Comparison of ENCODE assay signal across 33 cellular contexts in genomic region chr14:49702725-49703124, GRCh38.
"Had no signal": no experiment of that assay in that cellular context is flagged by ENCODE, and none has a peak within 500 bp of the region (broad histone marks: within the 10 kb centered on the region; RNA-seq: fewer than 3 reads in every experiment).

No MANE protein-coding gene starts in this region.

- H3K27me3 Mint-ChIP-seq: activated CD4-positive, alpha-beta T cell treated with anti-CD3 and anti-CD28 coated beads, Interleukin-2, amount 10 ng/mL, durations not matched to agents 24 days and 14 days had no signal

- H3K9me3 Mint-ChIP-seq: activated CD4-positive, alpha-beta T cell treated with anti-CD3 and anti-CD28 coated beads, Interleukin-2, amount 10 ng/mL, durations not matched to agents 24 days and 14 days; activated naive CD4-positive, alpha-beta T cell treated with anti-CD3 and anti-CD28 coated beads for 36 hours; activated T-cell treated with anti-CD3 and anti-CD28 coated beads, Interleukin-2, amount 50 U/mL, for 4 hours; activated T-helper 1 cell treated with anti-CD3 and anti-CD28 coated beads, Interleukin-12 subunit alpha, Interleukin-12 subunit beta, Interleukin-2, Interleukin-4 antibody, amounts not matched to agents 30 ng/mL and 10 ng/mL and 1 ng/mL, durations not matched to agents 14 hours and 24 hours and 36 hours had no signal

- H3K36me3 ChIP-seq: breast epithelium, WERI-Rb-1 had no signal

- H3K27ac Mint-ChIP-seq: activated CD4-positive, alpha-beta T cell treated with anti-CD3 and anti-CD28 coated beads, Interleukin-2, amount 10 ng/mL, durations not matched to agents 24 days and 14 days; activated naive CD4-positive, alpha-beta T cell treated with anti-CD3 and anti-CD28 coated beads for 36 hours; activated naive CD4-positive, alpha-beta T cell treated with anti-CD3 and anti-CD28 coated beads, Interleukin-2, amount 50 U/mL, for 72 hours; activated T-helper 1 cell treated with anti-CD3 and anti-CD28 coated beads, Interleukin-12 subunit alpha, Interleukin-12 subunit beta, Interleukin-2, Interleukin-4 antibody, amounts not matched to agents 30 ng/mL and 10 ng/mL and 1 ng/mL, durations not matched to agents 14 hours and 24 hours and 36 hours had no signal

- H3K4me3 Mint-ChIP-seq: activated CD4-positive, alpha-beta T cell treated with anti-CD3 and anti-CD28 coated beads, Interleukin-2, amount 10 ng/mL, durations not matched to agents 24 days and 14 days; activated naive CD4-positive, alpha-beta T cell treated with anti-CD3 and anti-CD28 coated beads for 36 hours; activated T-cell treated with anti-CD3 and anti-CD28 coated beads, Interleukin-2, amount 50 U/mL, for 4 hours; activated T-helper 1 cell treated with anti-CD3 and anti-CD28 coated beads, Interleukin-12 subunit alpha, Interleukin-12 subunit beta, Interleukin-2, Interleukin-4 antibody, amounts not matched to agents 30 ng/mL and 10 ng/mL and 1 ng/mL, durations not matched to agents 14 hours and 24 hours and 36 hours had no signal

- H3K4me3 ChIP-seq: adrenal gland, body of pancreas, breast epithelium, K562 had no signal

- H3K27ac ChIP-seq: adrenal gland, body of pancreas, breast epithelium, WERI-Rb-1 had no signal

- H3K27me3 ChIP-seq: adrenal gland, body of pancreas, breast epithelium had no signal

- DNase-seq: activated CD4-positive, alpha-beta T cell treated with anti-CD3 and anti-CD28 coated beads for 1 hour; activated CD4-positive, alpha-beta T cell treated with anti-CD3 and anti-CD28 coated beads, Interleukin-2, amount 10 ng/mL, durations not matched to agents 24 days and 14 days; activated CD4-positive, alpha-beta T cell treated with anti-CD3 and anti-CD28 coated beads, Interleukin-2, amount 50 U/mL, for 4 hours; activated CD4-positive, CD25-positive, alpha-beta regulatory T cell; activated CD8-positive, alpha-beta memory T cell treated with anti-CD3 and anti-CD28 coated beads, Interleukin-2, amount 50 U/mL, for 4 hours; activated gamma-delta T cell treated with Interleukin-2 at 50 U/mL for 16 hours; activated naive CD4-positive, alpha-beta T cell treated with anti-CD3 and anti-CD28 coated beads for 36 hours; activated T-cell treated with anti-CD3 and anti-CD28 coated beads for 4 hours; activated T-cell treated with anti-CD3 and anti-CD28 coated beads, Interleukin-2, amount 50 U/mL, for 4 hours; adrenal gland; body of pancreas; cerebellar nuclear complex; MM.1S; MV-4-11; NCI-H1092; NCI-H1436 treated with DMSO at 0.1 percent for 48 hours; NCI-H1694 treated with DMSO at 0.1 percent for 48 hours; NCI-H2029; NCI-H345; NCI-H526; NCI-H748 treated with DMSO at 0.1 percent for 48 hours; RPMI8226; SIG-M5; SW 1271; T-helper 1 cell; T-helper 2 cell; T-helper 9 cell; WERI-Rb-1 had no signal

- H3K4me1 ChIP-seq: adrenal gland, body of pancreas, breast epithelium had no signal

- ATAC-seq: activated naive CD4-positive, alpha-beta T cell treated with anti-CD3 and anti-CD28 coated beads, Interleukin-2, amount 50 U/mL, for 72 hours; activated T-cell treated with anti-CD3 and anti-CD28 coated beads, Interleukin-2, amount 50 U/mL, for 4 hours; body of pancreas; K562; Panc1 had no signal

- H3K9me3 ChIP-seq: adrenal gland, body of pancreas, breast epithelium had no signal
